ENCODE assay signal across 1 cellular context in genomic region chr19:35879770-35880317, GRCh38.
TF ChIP-seq lines count a peak whose summit lies in the region.

No MANE protein-coding gene starts in this region.

TF ChIP-seq in HepG2, 621 proteins besides CTCF, POLR2A, EP300 and RAD21 (continued from another document):
- TF ChIP-seq IRF1 (CRISPR knock-in tag; IDR thresholded peaks at IDR 0.05; ENCODE audit: low read depth) = no peak
